ENCODE assay signal across 8 cellular contexts in the genomic region with DNA sequence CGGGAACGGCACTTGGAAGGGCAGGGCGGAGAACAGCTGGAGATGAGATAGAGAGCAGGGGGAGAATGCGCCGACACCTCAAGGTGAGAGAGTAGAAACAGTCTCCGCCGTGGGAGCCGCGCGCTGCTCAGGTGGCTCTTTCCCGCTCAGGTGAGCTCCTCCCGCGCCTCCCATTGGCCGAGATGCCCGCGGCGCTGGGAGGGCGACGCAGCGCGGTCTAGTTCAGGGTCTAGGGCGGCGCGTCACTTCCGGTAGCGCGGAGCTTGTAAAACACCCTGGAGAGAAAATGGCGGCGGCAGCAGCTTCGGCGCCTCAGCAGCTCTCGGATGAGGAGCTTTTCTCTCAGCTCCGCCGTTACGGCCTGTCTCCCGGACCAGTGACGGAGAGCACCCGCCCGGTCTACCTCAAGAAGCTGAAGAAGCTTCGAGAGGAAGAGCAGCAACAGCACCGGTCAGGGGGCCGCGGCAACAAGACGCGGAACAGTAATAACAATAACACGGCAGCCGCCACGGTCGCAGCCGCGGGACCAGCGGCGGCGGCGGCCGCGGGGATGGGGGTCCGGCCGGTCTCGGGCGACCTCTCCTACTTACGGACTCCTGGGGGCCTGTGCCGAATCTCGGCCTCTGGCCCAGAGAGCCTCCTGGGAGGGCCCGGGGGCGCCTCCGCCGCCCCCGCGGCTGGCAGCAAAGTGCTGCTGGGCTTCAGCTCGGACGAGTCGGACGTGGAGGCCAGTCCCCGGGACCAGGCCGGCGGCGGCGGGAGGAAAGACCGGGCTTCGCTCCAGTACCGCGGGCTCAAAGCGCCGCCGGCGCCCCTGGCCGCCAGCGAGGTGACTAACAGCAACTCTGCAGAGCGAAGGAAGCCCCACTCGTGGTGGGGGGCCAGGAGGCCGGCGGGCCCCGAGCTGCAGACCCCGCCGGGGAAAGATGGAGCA. TPM values are rescaled to one million over a fixed set of nuclear protein-coding genes. Genes with fewer than 3 reads are reported as not detected.
A peak's percentile ranks its signal among the peaks of the same experiment; 100 is the strongest.
DNase-seq lines count a peak whose midpoint lies in the region; ATAC-seq and TF ChIP-seq lines count a peak whose summit lies in the region.

A gene (plus strand): TSS at position 273 of the 934 bp plus-strand sequence. CDS start 14 bp downstream, at position 287.

- H3K27ac Mint-ChIP-seq in immature natural killer cell: peak within 1 kb of the TSS; percentile 97 to 100 (median 98)

- H3K27me3 Mint-ChIP-seq in immature natural killer cell (ENCODE audit: low read depth in 3 of 3): peaks cover 9 to 16% (median 12%) of the 10 kb centered on the region in 3 donors

- H3K4me1 Mint-ChIP-seq in immature natural killer cell: peaks cover 10 to 40% of the 10 kb centered on the region in 2 donors

- ATAC-seq in GM19035 (IDR thresholded peaks at IDR 0.05; ENCODE audit: unreplicated experiment) (peak; percentile 90), HG03342 (IDR thresholded peaks at IDR 0.05; ENCODE audit: unreplicated experiment) (peak; percentile 92)

- no peaks in the 10 kb centered on the region for H3K9me3 Mint-ChIP-seq in immature natural killer cell

- H3K36me3 Mint-ChIP-seq in immature natural killer cell: peaks cover 0 to 3% (median 0%) of the 10 kb centered on the region in 3 donors

- no peak for TF ChIP-seq CTCF in AG10803 (conservative IDR thresholded peaks at IDR 0.05; ENCODE audit: low read length)

- H3K4me3 Mint-ChIP-seq in immature natural killer cell: peak within 1 kb of the TSS; percentile 94 to 100 (median 99)

- H3K27ac ChIP-seq in caudate nucleus (ENCODE audit: low read depth, low read length): peak within 1 kb of the TSS; percentile 96

- DNase-seq in AG10803 (ENCODE audit: low read depth) (peak; percentile 81), NCI-H345 treated with DMSO at 0.1 percent for 48 hours (lab: John Stamatoyannopoulos, UW; ENCODE audit: unreplicated experiment) (peak; percentile 91), caudate nucleus (lab: John Stamatoyannopoulos, UW) (peak in 60 of 61 donors; percentile 27 to 96 (median 88)), immature natural killer cell (peak; percentile 89 to 91 (median 90)), smooth muscle cell of the brain vasculature (ENCODE audit: low read depth, low spot score) (peak; percentile 66)
- peak; percentile 79 to 91 (median 86) for DNase-seq in activated CD4-positive, CD25-positive, alpha-beta regulatory T cell (lab: John Stamatoyannopoulos, UW)

- peak within 1 kb of the TSS; percentile 93 for H3K4me3 ChIP-seq in AG10803 (ENCODE audit: low read length)

RNA-seq across cellular contexts. Expression of the gene that starts here (rescaled TPM):
- 10 to 100 TPM; 19.0 to 44.3 (median 26.8) TPM for polyA plus RNA-seq in immature natural killer cell

Comparison
In these comparisons a context has a peak if more than half of its experiments do, and no peak if none do; other contexts are left out.
1. Peak in every context shown above with its lines: DNase-seq, ATAC-seq, H3K4me3 ChIP-seq and H3K27ac ChIP-seq.